Comparison of ENCODE assay signal across 11 cellular contexts in genomic region chr6:28809947-28810654, GRCh38.
A peak's percentile ranks its signal among the peaks of the same experiment; 100 is the strongest.
DNase-seq lines count a peak whose midpoint lies in the region; ATAC-seq and TF ChIP-seq lines count a peak whose summit lies in the region.
"Had no signal": no experiment of that assay in that cellular context is flagged by ENCODE, and none has a peak within 500 bp of the region (broad histone marks: within the 10 kb centered on the region; RNA-seq: fewer than 3 reads in every experiment).

No MANE protein-coding gene starts in this region.

- CTCF ChIA-PET in A673 (lab: Charles Lee) (interaction anchor here (0.9 kb wide), 1 partner anchor 28 kb away, joined by 3 read pairs; no protein-coding TSS in a partner anchor), SK-N-SH (lab: Yijun Ruan, JAX) (interaction anchor here (0.6 to 1.3 kb wide), 2 partner anchors 15 to 82 kb away, joined by 3 to 4 read pairs; no protein-coding TSS in a partner anchor)

- H3K4me3 ChIP-seq in A673 (ENCODE audit: low read depth, low read length, poor library complexity, severe bottlenecking) (peak overlapping the region; percentile 55), GM12865 (ENCODE audit: low read depth, low read length) (peak overlapping the region; percentile 2; the same call in 1 of the 2 replicates), SK-N-SH (ENCODE audit: low read depth in 2 of 2, low read length in 1 of 2) (peak overlapping the region; percentile 19 to 40), fibroblast of villous mesenchyme (ENCODE audit: low read depth, low read length) (peak overlapping the region; percentile 46)

- no peak for TF ChIP-seq EP300 in SK-N-SH (IDR thresholded peaks at IDR 0.05; ENCODE audit: borderline replicate concordance in 1 of 2, low read depth in 1 of 2, low read length in 1 of 2)

- BruUV-seq in A673 (replicated peaks; lab: Mats Ljungman, UMichigan) = no TSS peak

- H3K4me1 ChIP-seq in A673 (ENCODE audit: insufficient read depth, low read length, poor library complexity, severe bottlenecking) (peaks cover 10% of the 10 kb centered on the region), SK-N-SH (ENCODE audit: control insufficient read depth in 1 of 2, insufficient read depth in 2 of 2, low read depth in 1 of 2, low read length in 1 of 2) (peaks cover 0 to 12% of the 10 kb centered on the region in 2 experiments; a peak in 1 of 4 replicates)

- no peaks in the 10 kb centered on the region for H4K20me1 ChIP-seq in SK-N-SH (ENCODE audit: insufficient read depth)

- H3K27ac ChIP-seq in A673 (ENCODE audit: low read depth, low read length, poor library complexity, severe bottlenecking) = no peak overlapping the region
- no peak overlapping the region for H3K27ac ChIP-seq in SK-N-SH (ENCODE audit: low read depth in 2 of 2, low read length in 1 of 2)

- peak; percentile 53 for TF ChIP-seq CTCF in A673 (conservative IDR thresholded peaks at IDR 0.05; ENCODE audit: low read depth, low read length)
- no peak for TF ChIP-seq CTCF in GM12865 (IDR thresholded peaks at IDR 0.05; ENCODE audit: insufficient read depth, low read depth, low read length, missing control alignments)
- peak; percentile 28; the same call in 1 of the 2 replicates for TF ChIP-seq CTCF in SK-N-SH (IDR thresholded peaks at IDR 0.05)
- TF ChIP-seq CTCF in fibroblast of villous mesenchyme (IDR thresholded peaks at IDR 0.05; ENCODE audit: insufficient read depth, low read depth, low read length) = peak; percentile 17

- no peaks in the 10 kb centered on the region for H3K79me2 ChIP-seq in SK-N-SH (ENCODE audit: insufficient read depth)

- peak overlapping the region; percentile 50 for H2AFZ ChIP-seq in SK-N-SH (ENCODE audit: low read depth)

- no peaks in the 10 kb centered on the region for H3F3A ChIP-seq in SK-N-SH (replicated peaks; ENCODE audit: insufficient read depth)

- peak; percentile 68 for DNase-seq in A673 (ENCODE audit: low spot score)
- peak; percentile 27 for DNase-seq in GM12865 (ENCODE audit: low read depth)
- no peak for DNase-seq in SK-N-SH
- DNase-seq in fibroblast of villous mesenchyme (ENCODE audit: low read depth) = no peak
- DNase-seq in putamen (ENCODE audit: low spot score) = no peak
- no peak for DNase-seq in activated CD4-positive, CD25-positive, alpha-beta regulatory T cell treated with anti-CD3 and anti-CD28 coated beads, Interleukin-2, amount 50 U/mL, for 72 hours
- no peak for DNase-seq in epidermal melanocyte (ENCODE audit: insufficient read length, low spot score)
- DNase-seq: activated CD8-positive, alpha-beta memory T cell treated with anti-CD3 and anti-CD28 coated beads, Interleukin-2, amount 50 U/mL, for 4 hours; NCI-H226 had no signal

- POLR2A ChIA-PET in A673 (lab: Charles Lee; ENCODE audit: low non-redundant PET) = interaction anchor here (0.6 kb wide), 1 partner anchor 693 kb away, joined by 3 read pairs; no protein-coding TSS in a partner anchor
- POLR2A ChIA-PET in SK-N-SH (lab: Yijun Ruan, JAX) = interaction anchor here (1.0 kb wide), 1 partner anchor 10 kb away, joined by 5 read pairs; no protein-coding TSS in a partner anchor

- H3K36me3 ChIP-seq in A673 (ENCODE audit: insufficient read depth, low read length, poor library complexity, severe bottlenecking) (no peaks in the 10 kb centered on the region), SK-N-SH (replicated peaks in 1 of 2; ENCODE audit: control insufficient read depth in 1 of 2, insufficient read depth in 2 of 2, low read length in 1 of 2) (no peaks in the 10 kb centered on the region)

- WGBS in SK-N-SH (ENCODE audit: low lambda C conversion rate) = 4% methylated on average over 21 of the region's 33 CpGs

- H3K9me2 ChIP-seq in SK-N-SH = no peaks in the 10 kb centered on the region

- no peak for TF ChIP-seq RAD21 in SK-N-SH (IDR thresholded peaks at IDR 0.05; ENCODE audit: low read length)

- H3K9me3 ChIP-seq in A673 (ENCODE audit: low read depth, low read length, poor library complexity, severe bottlenecking) = no peaks in the 10 kb centered on the region
- H3K9me3 ChIP-seq in SK-N-SH = no peaks in the 10 kb centered on the region

- H3K27me3 ChIP-seq in A673 (replicated peaks; ENCODE audit: insufficient read depth, low read depth, low read length, poor library complexity) (no peaks in the 10 kb centered on the region), SK-N-SH (ENCODE audit: insufficient read depth) (peaks cover 82% of the 10 kb centered on the region)

- ATAC-seq in HG02840 (IDR thresholded peaks at IDR 0.05; ENCODE audit: low FRiP score, unreplicated experiment) = no peak
- ATAC-seq: sciatic nerve had no signal

- H3K4me2 ChIP-seq in SK-N-SH = peak overlapping the region; percentile 65

- H3K9ac ChIP-seq in SK-N-SH = no peak overlapping the region

- intact Hi-C loops in A673 (cut with micrococcal nuclease; ENCODE audit: unreplicated experiment) = loop anchor here (5.0 kb wide), 2 partner anchors 132 to 172 kb away; no protein-coding TSS in a partner anchor

TF ChIP-seq in SK-N-SH, 30 proteins besides CTCF, POLR2A, EP300 and RAD21 (continues in another document):
- no peak for TF ChIP-seq RCOR1 (IDR thresholded peaks at IDR 0.05; ENCODE audit: low read length)
- TF ChIP-seq NFIC (IDR thresholded peaks at IDR 0.05; ENCODE audit: borderline replicate concordance) = no peak
- TF ChIP-seq GATA2 (CRISPR knock-in tag; IDR thresholded peaks at IDR 0.05) = no peak
- no peak for TF ChIP-seq USF1 (IDR thresholded peaks at IDR 0.05; ENCODE audit: borderline replicate concordance, low read depth)
- no peak for TF ChIP-seq FOXM1 (IDR thresholded peaks at IDR 0.05; ENCODE audit: low read depth)
- no peak for TF ChIP-seq RXRA (IDR thresholded peaks at IDR 0.05; ENCODE audit: borderline replicate concordance, low read depth)
- no peak for TF ChIP-seq MEF2A (IDR thresholded peaks at IDR 0.05; ENCODE audit: borderline replicate concordance, low read depth)
- no peak for TF ChIP-seq EZH2phosphoT487 (IDR thresholded peaks at IDR 0.05; ENCODE audit: borderline replicate concordance, low read depth)
- no peak for TF ChIP-seq YY1 (IDR thresholded peaks at IDR 0.05; ENCODE audit: low read depth)
- no peak for TF ChIP-seq TEAD4 (IDR thresholded peaks at IDR 0.05; ENCODE audit: borderline replicate concordance, insufficient read depth)
- TF ChIP-seq SIN3A (IDR thresholded peaks at IDR 0.05; ENCODE audit: borderline replicate concordance, low read depth, low read length) = no peak
- no peak for TF ChIP-seq FOXJ3 (CRISPR knock-in tag; IDR thresholded peaks at IDR 0.05)
- TF ChIP-seq IRF3 (IDR thresholded peaks at IDR 0.05; ENCODE audit: low read depth, low read length) = no peak
- TF ChIP-seq REST (IDR thresholded peaks at IDR 0.05; ENCODE audit: low read depth, low read length) = no peak
- TF ChIP-seq MXI1 (IDR thresholded peaks at IDR 0.05; ENCODE audit: low read depth, low read length) = no peak
- TF ChIP-seq PBX3 (IDR thresholded peaks at IDR 0.05) = no peak
- no peak for TF ChIP-seq ELF1 (IDR thresholded peaks at IDR 0.05)

Comparison
In these comparisons a context has a peak if more than half of its experiments do, and no peak if none do; other contexts are left out.
1. DNase-seq: peak in A673 (single experiment) and GM12865 (single experiment); none in SK-N-SH (single experiment), fibroblast of villous mesenchyme (single experiment), putamen (single experiment), activated CD4-positive, CD25-positive, alpha-beta regulatory T cell treated with anti-CD3 and anti-CD28 coated beads, Interleukin-2, amount 50 U/mL, for 72 hours (single experiment) and epidermal melanocyte (single experiment).
2. H3K4me3 ChIP-seq: peak in every context shown above with its lines; median percentile 55 in A673; 46 in fibroblast of villous mesenchyme; 30 in SK-N-SH; 2 in GM12865.